Comparison of ENCODE assay signal across 1 cellular context in the genomic region with DNA sequence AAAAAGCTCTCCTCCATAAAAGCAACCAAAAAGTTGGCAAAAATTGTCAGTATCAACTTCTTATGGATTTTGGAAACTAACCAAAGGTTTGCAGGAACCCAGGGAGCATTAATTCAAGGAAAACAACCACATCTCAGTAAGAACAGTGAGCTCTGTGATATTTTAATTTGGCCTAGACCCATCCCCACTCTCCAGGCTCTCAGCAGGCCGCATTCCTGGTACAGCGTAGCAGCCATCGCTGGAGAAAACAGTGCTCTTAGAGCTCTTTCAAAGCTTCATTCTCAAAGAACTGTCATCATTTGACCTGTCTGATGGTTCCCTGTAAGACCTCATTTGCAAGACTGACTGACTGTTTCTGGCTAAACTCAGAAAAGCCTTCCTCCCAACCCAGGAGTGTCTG.
TF ChIP-seq lines count a peak whose summit lies in the region.

No MANE protein-coding gene starts in this region.

TF ChIP-seq in HepG2, 621 proteins besides CTCF, POLR2A, EP300 and RAD21 (continued from another document):
- TF ChIP-seq SKI (IDR thresholded peaks at IDR 0.05; ENCODE audit: partially characterized antibody) (no peak), SAFB2 (CRISPR knock-in tag; IDR thresholded peaks at IDR 0.05; ENCODE audit: borderline replicate concordance, low read depth) (no peak), SUZ12 (IDR thresholded peaks at IDR 0.05; ENCODE audit: low read depth, low read length) (no peak), ZNF292 (CRISPR knock-in tag; IDR thresholded peaks at IDR 0.05; ENCODE audit: borderline replicate concordance, low read depth) (no peak), ZSCAN9 (CRISPR knock-in tag; IDR thresholded peaks at IDR 0.05; ENCODE audit: borderline replicate concordance) (no peak), KDM4B (CRISPR knock-in tag; IDR thresholded peaks at IDR 0.05) (no peak), ZNF12 (CRISPR knock-in tag; IDR thresholded peaks at IDR 0.05) (no peak), ZFP82 (CRISPR knock-in tag; IDR thresholded peaks at IDR 0.05; ENCODE audit: borderline replicate concordance) (no peak), RXRA (CRISPR knock-in tag; IDR thresholded peaks at IDR 0.05) (no peak), NBN (conservative IDR thresholded peaks at IDR 0.05) (no peak), ZSCAN29 (CRISPR knock-in tag; conservative IDR thresholded peaks at IDR 0.05) (no peak)
- TF ChIP-seq, protein P1, sequence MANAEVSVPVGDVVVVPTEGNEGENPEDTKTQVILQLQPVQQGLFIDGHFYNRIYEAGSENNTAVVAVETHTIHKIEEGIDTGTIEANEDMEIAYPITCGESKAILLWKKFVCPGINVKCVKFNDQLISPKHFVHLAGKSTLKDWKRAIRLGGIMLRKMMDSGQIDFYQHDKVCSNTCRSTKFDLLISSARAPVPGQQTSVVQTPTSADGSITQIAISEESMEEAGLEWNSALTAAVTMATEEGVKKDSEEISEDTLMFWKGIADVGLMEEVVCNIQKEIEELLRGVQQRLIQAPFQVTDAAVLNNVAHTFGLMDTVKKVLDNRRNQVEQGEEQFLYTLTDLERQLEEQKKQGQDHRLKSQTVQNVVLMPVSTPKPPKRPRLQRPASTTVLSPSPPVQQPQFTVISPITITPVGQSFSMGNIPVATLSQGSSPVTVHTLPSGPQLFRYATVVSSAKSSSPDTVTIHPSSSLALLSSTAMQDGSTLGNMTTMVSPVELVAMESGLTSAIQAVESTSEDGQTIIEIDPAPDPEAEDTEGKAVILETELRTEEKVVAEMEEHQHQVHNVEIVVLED (CRISPR knock-in tag; IDR thresholded peaks at IDR 0.05; ENCODE audit: borderline replicate concordance) = no peak
- TF ChIP-seq, protein P2, sequence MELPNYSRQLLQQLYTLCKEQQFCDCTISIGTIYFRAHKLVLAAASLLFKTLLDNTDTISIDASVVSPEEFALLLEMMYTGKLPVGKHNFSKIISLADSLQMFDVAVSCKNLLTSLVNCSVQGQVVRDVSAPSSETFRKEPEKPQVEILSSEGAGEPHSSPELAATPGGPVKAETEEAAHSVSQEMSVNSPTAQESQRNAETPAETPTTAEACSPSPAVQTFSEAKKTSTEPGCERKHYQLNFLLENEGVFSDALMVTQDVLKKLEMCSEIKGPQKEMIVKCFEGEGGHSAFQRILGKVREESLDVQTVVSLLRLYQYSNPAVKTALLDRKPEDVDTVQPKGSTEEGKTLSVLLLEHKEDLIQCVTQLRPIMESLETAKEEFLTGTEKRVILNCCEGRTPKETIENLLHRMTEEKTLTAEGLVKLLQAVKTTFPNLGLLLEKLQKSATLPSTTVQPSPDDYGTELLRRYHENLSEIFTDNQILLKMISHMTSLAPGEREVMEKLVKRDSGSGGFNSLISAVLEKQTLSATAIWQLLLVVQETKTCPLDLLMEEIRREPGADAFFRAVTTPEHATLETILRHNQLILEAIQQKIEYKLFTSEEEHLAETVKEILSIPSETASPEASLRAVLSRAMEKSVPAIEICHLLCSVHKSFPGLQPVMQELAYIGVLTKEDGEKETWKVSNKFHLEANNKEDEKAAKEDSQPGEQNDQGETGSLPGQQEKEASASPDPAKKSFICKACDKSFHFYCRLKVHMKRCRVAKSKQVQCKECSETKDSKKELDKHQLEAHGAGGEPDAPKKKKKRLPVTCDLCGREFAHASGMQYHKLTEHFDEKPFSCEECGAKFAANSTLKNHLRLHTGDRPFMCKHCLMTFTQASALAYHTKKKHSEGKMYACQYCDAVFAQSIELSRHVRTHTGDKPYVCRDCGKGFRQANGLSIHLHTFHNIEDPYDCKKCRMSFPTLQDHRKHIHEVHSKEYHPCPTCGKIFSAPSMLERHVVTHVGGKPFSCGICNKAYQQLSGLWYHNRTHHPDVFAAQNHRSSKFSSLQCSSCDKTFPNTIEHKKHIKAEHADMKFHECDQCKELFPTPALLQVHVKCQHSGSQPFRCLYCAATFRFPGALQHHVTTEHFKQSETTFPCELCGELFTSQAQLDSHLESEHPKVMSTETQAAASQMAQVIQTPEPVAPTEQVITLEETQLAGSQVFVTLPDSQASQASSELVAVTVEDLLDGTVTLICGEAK (IDR thresholded peaks at IDR 0.05) = no peak
- TF ChIP-seq, protein P2 (CRISPR knock-in tag; IDR thresholded peaks at IDR 0.05) = no peak
